ENCODE assay signal across 9 cellular contexts in genomic region chrY:7344661-7345060, GRCh38.
A peak's percentile ranks its signal among the peaks of the same experiment; 100 is the strongest.
DNase-seq lines count a peak whose midpoint lies in the region; ATAC-seq and TF ChIP-seq lines count a peak whose summit lies in the region.
"Had no signal": no experiment of that assay in that cellular context is flagged by ENCODE, and none has a peak within 500 bp of the region (broad histone marks: within the 10 kb centered on the region; RNA-seq: fewer than 3 reads in every experiment).

No MANE protein-coding gene starts in this region.

- peak overlapping the region; percentile 42 for H3K27ac ChIP-seq in left ventricle myocardium inferior (replicated peaks)
- no peak overlapping the region for H3K27ac ChIP-seq in upper lobe of right lung

- CTCF ChIA-PET in activated CD4-positive, alpha-beta T cell treated with anti-CD3 and anti-CD28 coated beads for 36 hours (lab: Charles Lee): interaction anchor here (0.7 kb wide), 1 partner anchor 397 kb away, joined by 3 read pairs; no protein-coding TSS in a partner anchor

- intact Hi-C loops in Right ventricle myocardium superior (cut with DNase I) (no loop called here), Right ventricle myocardium inferior (cut with DNase I) (no loop called here), left ventricle myocardium inferior (cut with micrococcal nuclease) (no loop called here), upper lobe of right lung (cut with DNase I) (no loop called here)
- intact Hi-C loops in activated CD4-positive, alpha-beta T cell treated with anti-CD3 and anti-CD28 coated beads for 36 hours (cut with DNase I, micrococcal nuclease): loop anchor here (5.0 to 10.0 kb wide), 4 partner anchors 52 to 470 kb away; no protein-coding TSS in a partner anchor

- TF ChIP-seq CTCF in left ventricle myocardium inferior (IDR thresholded peaks at IDR 0.05; ENCODE audit: borderline replicate concordance) (peak; percentile 64), upper lobe of right lung (IDR thresholded peaks at IDR 0.05) (peak; percentile 63)

- peaks cover 9% of the 10 kb centered on the region for H3K4me1 ChIP-seq in left ventricle myocardium inferior
- no peaks in the 10 kb centered on the region for H3K4me1 ChIP-seq in upper lobe of right lung

- ATAC-seq in Right ventricle myocardium superior (ENCODE audit: poor library complexity) (peak; percentile 46), Right ventricle myocardium inferior (no peak), upper lobe of right lung (peak; percentile 69), HG02973 (IDR thresholded peaks at IDR 0.05; ENCODE audit: unreplicated experiment) (no peak)
- no peak for ATAC-seq in activated CD4-positive, alpha-beta T cell treated with anti-CD3 and anti-CD28 coated beads for 36 hours
- ATAC-seq: K562 had no signal

- no peaks in the 10 kb centered on the region for H3K9me3 Mint-ChIP-seq in activated CD4-positive, alpha-beta T cell treated with anti-CD3 and anti-CD28 coated beads for 36 hours (ENCODE audit: low read depth)

- H3K27me3 ChIP-seq in left ventricle myocardium inferior (ENCODE audit: low read depth) (no peaks in the 10 kb centered on the region), upper lobe of right lung (no peaks in the 10 kb centered on the region)

- H3K27ac Mint-ChIP-seq in activated CD4-positive, alpha-beta T cell treated with anti-CD3 and anti-CD28 coated beads for 36 hours: peak overlapping the region; percentile 90

- H3K36me3 ChIP-seq in left ventricle myocardium inferior (peaks cover 8% of the 10 kb centered on the region), upper lobe of right lung (no peaks in the 10 kb centered on the region)

- POLR2A ChIA-PET in activated CD4-positive, alpha-beta T cell treated with anti-CD3 and anti-CD28 coated beads for 36 hours (lab: Charles Lee): no interaction called here

- H3K4me1 Mint-ChIP-seq in activated CD4-positive, alpha-beta T cell treated with anti-CD3 and anti-CD28 coated beads for 36 hours: peaks cover 37% of the 10 kb centered on the region

- H3K36me3 Mint-ChIP-seq in activated CD4-positive, alpha-beta T cell treated with anti-CD3 and anti-CD28 coated beads for 36 hours (ENCODE audit: low read depth): peaks cover 55% of the 10 kb centered on the region

- H3K9me3 ChIP-seq in left ventricle myocardium inferior (replicated peaks): no peaks in the 10 kb centered on the region
- no peaks in the 10 kb centered on the region for H3K9me3 ChIP-seq in upper lobe of right lung

- H3K4me3 ChIP-seq in left ventricle myocardium inferior (no peak overlapping the region), upper lobe of right lung (no peak overlapping the region)
- H3K4me3 ChIP-seq: K562 had no signal

- DNase-seq in Right ventricle myocardium superior (peak; percentile 44), Right ventricle myocardium inferior (ENCODE audit: missing footprints) (no peak), left ventricle myocardium inferior (peak; percentile 18), upper lobe of right lung (no peak), NCI-H82 (lab: John Stamatoyannopoulos, UW) (no peak), NCI-H1417 (lab: John Stamatoyannopoulos, UW) (no peak)
- peak; percentile 65 for DNase-seq in activated CD4-positive, alpha-beta T cell treated with anti-CD3 and anti-CD28 coated beads for 36 hours

- H3K4me3 Mint-ChIP-seq in activated CD4-positive, alpha-beta T cell treated with anti-CD3 and anti-CD28 coated beads for 36 hours: no peak overlapping the region

- no peaks in the 10 kb centered on the region for H3K27me3 Mint-ChIP-seq in activated CD4-positive, alpha-beta T cell treated with anti-CD3 and anti-CD28 coated beads for 36 hours

Comparison
In these comparisons a context has a peak if more than half of its experiments do, and no peak if none do; other contexts are left out.
1. ATAC-seq: peak in Right ventricle myocardium superior (single experiment) and upper lobe of right lung (single experiment); none in Right ventricle myocardium inferior (single experiment), activated CD4-positive, alpha-beta T cell treated with anti-CD3 and anti-CD28 coated beads for 36 hours (single experiment) and HG02973 (single experiment).
2. DNase-seq: peak in Right ventricle myocardium superior (single experiment), activated CD4-positive, alpha-beta T cell treated with anti-CD3 and anti-CD28 coated beads for 36 hours (single experiment) and left ventricle myocardium inferior (single experiment); none in Right ventricle myocardium inferior (single experiment), upper lobe of right lung (single experiment), NCI-H82 (single experiment) and NCI-H1417 (0 of 3).
3. intact Hi-C loops: an anchor here in activated CD4-positive, alpha-beta T cell treated with anti-CD3 and anti-CD28 coated beads for 36 hours (5.0 to 10.0 kb wide); none called in Right ventricle myocardium superior, Right ventricle myocardium inferior, left ventricle myocardium inferior and upper lobe of right lung.